In genomic region chr16:85659805-85660511, GRCh38 we compare ENCODE assay signal across 8 cellular contexts. TPM values are rescaled to one million over a fixed set of nuclear protein-coding genes. Genes with fewer than 3 reads are reported as not detected.
DNase-seq lines count a peak whose midpoint lies in the region; ATAC-seq and TF ChIP-seq lines count a peak whose summit lies in the region.

No MANE protein-coding gene starts in this region.

- peaks cover 8% of the 10 kb centered on the region for H3K79me1 ChIP-seq in neuronal stem cell (ENCODE audit: low read depth, low read length)

- no peak overlapping the region for H3K4me3 ChIP-seq in AG09309 (ENCODE audit: control insufficient read depth, low read depth, low read length)
- H3K4me3 ChIP-seq in OCI-LY1 (ENCODE audit: low read depth, low read length, poor library complexity, severe bottlenecking) = no peak overlapping the region
- H3K4me3 ChIP-seq in fibroblast of lung (replicated peaks in 1 of 4; ENCODE audit: control extremely low read depth in 1 of 4, insufficient read depth in 1 of 4, low read depth in 3 of 4, low read length in 4 of 4) = no peak overlapping the region
- no peak overlapping the region for H3K4me3 ChIP-seq in neuronal stem cell (ENCODE audit: low read length in 2 of 2)
- H3K4me3 ChIP-seq in thoracic aorta = no peak overlapping the region

- H3K9ac ChIP-seq in OCI-LY1 (ENCODE audit: low read length) (no peak overlapping the region), fibroblast of lung (ENCODE audit: insufficient read depth, low read length) (no peak overlapping the region), neuronal stem cell (ENCODE audit: low read depth, low read length, poor library complexity) (peak overlapping the region; percentile 72)

- H4K20me1 ChIP-seq in OCI-LY1 (ENCODE audit: insufficient read depth, low read length) (no peaks in the 10 kb centered on the region), fibroblast of lung (ENCODE audit: control insufficient read depth, extremely low read depth, insufficient read depth, low read length) (no peaks in the 10 kb centered on the region)

- WGBS in neuronal stem cell (ENCODE audit: extremely low coverage in 2 of 2, insufficient read length in 2 of 2, insufficient replicate concordance in 1 of 2), 2 donors = no CpG with 5 or more reads among the region's 12 CpGs

- no peaks in the 10 kb centered on the region for H3K79me2 ChIP-seq in OCI-LY1 (ENCODE audit: insufficient read depth, low read length)
- no peaks in the 10 kb centered on the region for H3K79me2 ChIP-seq in fibroblast of lung (ENCODE audit: control insufficient read depth, insufficient read depth, low read length)

- no peak overlapping the region for H3K4ac ChIP-seq in neuronal stem cell (ENCODE audit: low read length)

- H4K8ac ChIP-seq in neuronal stem cell (ENCODE audit: low read depth, low read length) = no peak overlapping the region

- DNase-seq in AG09309 (ENCODE audit: low read depth) (no peak), fibroblast of lung (ENCODE audit: low read depth in 2 of 2) (peak; percentile 28 to 50), neuronal stem cell (ENCODE audit: low spot score) (peak; percentile 68), thoracic aorta (ENCODE audit: low spot score) (no peak)
- DNase-seq in activated T-cell treated with anti-CD3 and anti-CD28 coated beads, Interleukin-2, amount 50 U/mL, for 4 hours = peak; percentile 52

- peak overlapping the region; percentile 84 for H3K18ac ChIP-seq in neuronal stem cell (ENCODE audit: low read length)

- H3K4me2 ChIP-seq in OCI-LY1 (ENCODE audit: low read length) (no peak overlapping the region), fibroblast of lung (ENCODE audit: extremely low read depth, insufficient read depth, low read length) (no peak overlapping the region), neuronal stem cell (ENCODE audit: insufficient read depth, low read length, poor library complexity, severe bottlenecking) (no peak overlapping the region)

- H3K36me3 Mint-ChIP-seq in activated T-cell treated with anti-CD3 and anti-CD28 coated beads, Interleukin-2, amount 50 U/mL, for 4 hours (ENCODE audit: insufficient read depth) = peaks cover 29% of the 10 kb centered on the region

- TF ChIP-seq CTCF in AG09309 (IDR thresholded peaks at IDR 0.05; ENCODE audit: control insufficient read depth, insufficient read depth, low read depth, low read length, missing control alignments) = peak; percentile 91
- TF ChIP-seq CTCF in OCI-LY1 (IDR thresholded peaks at IDR 0.05; ENCODE audit: low read length) = peak; percentile 93
- peak; percentile 81 to 94 for TF ChIP-seq CTCF in fibroblast of lung (conservative IDR thresholded peaks at IDR 0.05 in 1 of 2, IDR thresholded peaks at IDR 0.05 in 1 of 2; ENCODE audit: low read depth in 1 of 2, low read length in 2 of 2)
- peak; percentile 67 for TF ChIP-seq CTCF in thoracic aorta (IDR thresholded peaks at IDR 0.05)

- peak overlapping the region; percentile 73 for H2BK15ac ChIP-seq in neuronal stem cell (ENCODE audit: low read length)

- no peaks in the 10 kb centered on the region for H3F3A ChIP-seq in OCI-LY1 (ENCODE audit: insufficient read depth, low read length)

- H3K36me3 ChIP-seq in OCI-LY1 (ENCODE audit: insufficient read depth, low read length) (peaks cover 94% of the 10 kb centered on the region), fibroblast of lung (ENCODE audit: control insufficient read depth, insufficient read depth, low read length) (peaks cover 27% of the 10 kb centered on the region), neuronal stem cell (replicated peaks in 1 of 2; ENCODE audit: control insufficient read depth in 2 of 2, insufficient read depth in 2 of 2, low read length in 2 of 2) (peaks cover 31 to 85% of the 10 kb centered on the region in 2 donors), thoracic aorta (peaks cover 69% of the 10 kb centered on the region)

- H3K14ac ChIP-seq in neuronal stem cell (ENCODE audit: low read length) = no peak overlapping the region

- H3K4me1 Mint-ChIP-seq in activated T-cell treated with anti-CD3 and anti-CD28 coated beads, Interleukin-2, amount 50 U/mL, for 4 hours (ENCODE audit: low read depth) = no peaks in the 10 kb centered on the region

- H3K27me3 Mint-ChIP-seq in activated T-cell treated with anti-CD3 and anti-CD28 coated beads, Interleukin-2, amount 50 U/mL, for 4 hours (ENCODE audit: low read depth) = no peaks in the 10 kb centered on the region

- H4K91ac ChIP-seq in neuronal stem cell (ENCODE audit: low read depth, low read length, poor library complexity) = peak overlapping the region; percentile 7

- H3K27me3 ChIP-seq in OCI-LY1 (ENCODE audit: insufficient read depth, low read length) = no peaks in the 10 kb centered on the region
- H3K27me3 ChIP-seq in fibroblast of lung (ENCODE audit: control insufficient read depth, insufficient read depth, low read length) = no peaks in the 10 kb centered on the region
- H3K27me3 ChIP-seq in neuronal stem cell (ENCODE audit: control insufficient read depth in 3 of 3, insufficient read depth in 3 of 3, low read depth in 1 of 3, low read length in 3 of 3) = no peaks in the 10 kb centered on the region
- no peaks in the 10 kb centered on the region for H3K27me3 ChIP-seq in thoracic aorta (replicated peaks; ENCODE audit: insufficient read depth)

- peak overlapping the region; percentile 17 for H3K23ac ChIP-seq in neuronal stem cell (ENCODE audit: low read depth, low read length, poor library complexity)

- H3K27ac ChIP-seq in OCI-LY1 (ENCODE audit: low read depth, low read length, poor library complexity, severe bottlenecking) (no peak overlapping the region), fibroblast of lung (ENCODE audit: insufficient read depth, low read length) (no peak overlapping the region), neuronal stem cell (replicated peaks; ENCODE audit: low read length) (no peak overlapping the region), thoracic aorta (no peak overlapping the region)

- peak; percentile 55 for ATAC-seq in GM21529 (IDR thresholded peaks at IDR 0.05; ENCODE audit: unreplicated experiment)
- peak; percentile 77 to 83 for ATAC-seq in activated T-cell treated with anti-CD3 and anti-CD28 coated beads, Interleukin-2, amount 50 U/mL, for 4 hours
- no peak for ATAC-seq in thoracic aorta (ENCODE audit: insufficient number of reproducible peaks, low FRiP score, low read depth)
- no peak for ATAC-seq in HG02852 (IDR thresholded peaks at IDR 0.05; ENCODE audit: unreplicated experiment)

- H2BK5ac ChIP-seq in neuronal stem cell (ENCODE audit: low read length) = peak overlapping the region; percentile 29

- no peak overlapping the region for H2BK120ac ChIP-seq in neuronal stem cell (ENCODE audit: low read depth, low read length)

- H2BK12ac ChIP-seq in neuronal stem cell (ENCODE audit: low read length) = peak overlapping the region; percentile 63

- peak overlapping the region; percentile 71 for H2AK5ac ChIP-seq in neuronal stem cell (ENCODE audit: low read depth, low read length)

- no peaks in the 10 kb centered on the region for H3K9me2 ChIP-seq in OCI-LY1 (ENCODE audit: low read depth, low read length)

- H3K4me1 ChIP-seq in OCI-LY1 (ENCODE audit: insufficient read depth, low read length, severe bottlenecking) (no peaks in the 10 kb centered on the region), fibroblast of lung (ENCODE audit: control insufficient read depth, extremely low read depth, insufficient read depth, low read length) (no peaks in the 10 kb centered on the region), neuronal stem cell (ENCODE audit: control insufficient read depth in 2 of 2, insufficient read depth in 1 of 2, low read depth in 1 of 2, low read length in 2 of 2) (peaks cover 28 to 35% of the 10 kb centered on the region in 2 donors), thoracic aorta (ENCODE audit: control insufficient read depth in 1 of 2, low read depth in 2 of 2) (peaks cover 0 to 7% of the 10 kb centered on the region in 2 donors)

- H3K9me3 ChIP-seq in OCI-LY1 (ENCODE audit: low read length) (no peaks in the 10 kb centered on the region), fibroblast of lung (ENCODE audit: control insufficient read depth, insufficient read depth, low read depth, low read length) (no peaks in the 10 kb centered on the region), neuronal stem cell (replicated peaks in 1 of 2; ENCODE audit: control insufficient read depth in 2 of 2, insufficient read depth in 1 of 2, low read depth in 1 of 2, low read length in 2 of 2) (peaks cover 0 to 2% of the 10 kb centered on the region in 2 donors), thoracic aorta (no peaks in the 10 kb centered on the region)

- H3K9me3 Mint-ChIP-seq in activated T-cell treated with anti-CD3 and anti-CD28 coated beads, Interleukin-2, amount 50 U/mL, for 4 hours = no peaks in the 10 kb centered on the region

- H2AFZ ChIP-seq in OCI-LY1 (ENCODE audit: low read length) (no peak overlapping the region), fibroblast of lung (ENCODE audit: low read length) (no peak overlapping the region), neuronal stem cell (ENCODE audit: low read length) (no peak overlapping the region)

- H3K4me3 Mint-ChIP-seq in activated T-cell treated with anti-CD3 and anti-CD28 coated beads, Interleukin-2, amount 50 U/mL, for 4 hours = no peak overlapping the region

RNA-seq across cellular contexts. Expression of gene GINS2, which starts 28.8 kb away (rescaled TPM):
- total RNA-seq in activated T-cell treated with anti-CD3 and anti-CD28 coated beads, Interleukin-2, amount 50 U/mL, for 4 hours = 10 to 100 TPM; 60.6 to 65.8 (median 62.7) TPM
- total RNA-seq in fibroblast of lung (0.26 and 1.8 TPM in 2 replicates), thoracic aorta (1 to 10 TPM in 1 of 2 donors, under 1 TPM in 1; 0.28 to 2.0 TPM)
- 5.5 and 18.3 TPM in 2 replicates for polyA plus RNA-seq in fibroblast of lung
- polyA plus RNA-seq in fibroblast of lung (2012) = 5.4 and 17.3 TPM in 2 replicates
- polyA minus RNA-seq in fibroblast of lung (ENCODE audit: low replicate concordance) = 2.6 and 6.7 TPM in 2 replicates
- 32.2 TPM for polyA plus RNA-seq in neuronal stem cell (2013, experiment 1 of 2)
- 33.2 TPM for polyA plus RNA-seq in neuronal stem cell (2013, experiment 2 of 2)

RNA-seq across cellular contexts. Expression of gene GSE1, which starts 46.8 kb away (rescaled TPM):
- total RNA-seq in activated T-cell treated with anti-CD3 and anti-CD28 coated beads, Interleukin-2, amount 50 U/mL, for 4 hours = 10 to 100 TPM; 15.5 to 15.6 (median 15.5) TPM
- total RNA-seq in fibroblast of lung = 31.1 and 35.7 TPM in 2 replicates
- 11.0 and 13.0 TPM in 2 replicates for polyA plus RNA-seq in fibroblast of lung
- 17.9 and 19.8 TPM in 2 replicates for polyA plus RNA-seq in fibroblast of lung (2012)
- 16.8 and 21.8 TPM in 2 replicates for polyA minus RNA-seq in fibroblast of lung (ENCODE audit: low replicate concordance)
- 5.7 TPM for polyA plus RNA-seq in neuronal stem cell (2013, experiment 1 of 2)
- polyA plus RNA-seq in neuronal stem cell (2013, experiment 2 of 2) = 6.2 TPM
- total RNA-seq in thoracic aorta = 10 to 100 TPM; 72.6 to 96.2 TPM

Comparison
In these comparisons a context has a peak if more than half of its experiments do, and no peak if none do; other contexts are left out.
1. DNase-seq: peak in activated T-cell treated with anti-CD3 and anti-CD28 coated beads, Interleukin-2, amount 50 U/mL, for 4 hours (single experiment), fibroblast of lung (2 of 2) and neuronal stem cell (single experiment); none in AG09309 (single experiment) and thoracic aorta (single experiment).
2. ATAC-seq: peak in GM21529 (single experiment) and activated T-cell treated with anti-CD3 and anti-CD28 coated beads, Interleukin-2, amount 50 U/mL, for 4 hours (2 of 2); none in thoracic aorta (single experiment) and HG02852 (single experiment).
3. RNA of gene GINS2, which starts 28.8 kb away (total RNA-seq): 60.6 to 65.8 TPM in activated T-cell treated with anti-CD3 and anti-CD28 coated beads, Interleukin-2, amount 50 U/mL, for 4 hours; 0.28 to 2.0 TPM in thoracic aorta and 0.26 to 1.8 TPM in fibroblast of lung; every median in the first group is over 10 times any median in the second.
4. Peak in every context shown above with its lines, with median percentiles within 50 percentile points of each other: CTCF ChIP-seq.